1 cellular context compared by ENCODE assay signal in genomic region chr14:100904307-100905019, GRCh38.
TF ChIP-seq lines count a peak whose summit lies in the region.

No MANE protein-coding gene starts in this region.

TF ChIP-seq in GM23338, 12 proteins besides CTCF, POLR2A, EP300 and RAD21 (continued from another document):
- no peak for TF ChIP-seq ZNF462 (CRISPR knock-in tag; IDR thresholded peaks at IDR 0.05)
- no peak for TF ChIP-seq CREB1 (CRISPR knock-in tag; IDR thresholded peaks at IDR 0.05; ENCODE audit: low read depth)
